In the genomic region with DNA sequence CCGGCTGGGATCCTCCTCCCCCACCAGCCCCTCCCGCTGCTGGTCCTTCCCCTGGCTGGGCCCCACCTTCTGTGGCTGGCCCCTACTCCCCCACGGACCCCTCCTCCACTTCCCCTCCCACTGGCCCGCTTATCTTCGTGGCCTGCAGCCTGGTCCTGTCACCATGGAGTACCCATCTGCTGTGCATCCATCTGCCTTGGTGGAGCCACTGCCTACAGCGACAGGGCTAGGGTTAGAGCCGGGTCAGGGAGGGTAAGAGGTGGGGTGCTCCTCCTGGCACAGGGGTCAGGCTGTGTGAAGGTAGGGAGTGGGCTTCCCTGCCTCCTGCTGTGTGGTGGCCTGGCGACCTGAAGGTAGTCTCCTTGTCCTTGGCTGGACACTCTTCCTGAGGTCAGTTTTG, we compare ENCODE assay signal across 34 cellular contexts. TPM values are rescaled to one million over a fixed set of nuclear protein-coding genes. Genes with fewer than 3 reads are reported as not detected.
DNase-seq lines count a peak whose midpoint lies in the region; TF ChIP-seq lines count a peak whose summit lies in the region.
"Had no signal": no experiment of that assay in that cellular context is flagged by ENCODE, and none has a peak within 500 bp of the region (broad histone marks: within the 10 kb centered on the region; RNA-seq: fewer than 3 reads in every experiment).

No MANE protein-coding gene starts in this region.

- peaks cover 10% of the 10 kb centered on the region for H3K4me1 Mint-ChIP-seq in mesothelial cell of epicardium
- H3K4me1 Mint-ChIP-seq: activated CD4-positive, alpha-beta T cell treated with anti-CD3 and anti-CD28 coated beads, Interleukin-2, amount 10 ng/mL, durations not matched to agents 24 days and 14 days; memory B cell had no signal

- H3K27me3 Mint-ChIP-seq in mesothelial cell of epicardium (ENCODE audit: low read depth), result peaks cover 38% of the 10 kb centered on the region

- H3K27me3 ChIP-seq in left ventricle myocardium inferior (ENCODE audit: low read depth), result peaks cover 35% of the 10 kb centered on the region
- H3K27me3 ChIP-seq: right atrium auricular region had no signal

- H3K36me3 Mint-ChIP-seq in mesothelial cell of epicardium, result no peaks in the 10 kb centered on the region
- H3K36me3 Mint-ChIP-seq: activated naive CD4-positive, alpha-beta T cell treated with anti-CD3 and anti-CD28 coated beads, Interleukin-2, amount 50 U/mL, for 72 hours; memory B cell; T-cell; WTC11 had no signal

- no peak overlapping the region for H3K27ac Mint-ChIP-seq in mesothelial cell of epicardium
- H3K27ac Mint-ChIP-seq: activated CD4-positive, alpha-beta T cell treated with anti-CD3 and anti-CD28 coated beads, Interleukin-2, amount 10 ng/mL, durations not matched to agents 24 days and 14 days; activated naive CD4-positive, alpha-beta T cell treated with anti-CD3 and anti-CD28 coated beads, Interleukin-2, amount 50 U/mL, for 72 hours; CD4-positive, alpha-beta T cell; memory B cell; T-cell; WTC11 had no signal

- H3K9me3 ChIP-seq in left ventricle myocardium inferior (replicated peaks), result no peaks in the 10 kb centered on the region
- H3K9me3 ChIP-seq: A549, breast epithelium, gastroesophageal sphincter, Peyer's patch, right atrium auricular region, thoracic aorta, uterus had no signal

- H3K36me3 ChIP-seq in left ventricle myocardium inferior, result no peaks in the 10 kb centered on the region
- H3K36me3 ChIP-seq: breast epithelium, gastroesophageal sphincter, Peyer's patch, right atrium auricular region, thoracic aorta, uterus had no signal

- H3K4me3 Mint-ChIP-seq in mesothelial cell of epicardium, result no peak overlapping the region
- H3K4me3 Mint-ChIP-seq: activated CD4-positive, alpha-beta T cell treated with anti-CD3 and anti-CD28 coated beads, Interleukin-2, amount 10 ng/mL, durations not matched to agents 24 days and 14 days; CD4-positive, alpha-beta T cell; memory B cell; neural crest cell; stimulated activated naive CD8-positive, alpha-beta T cell treated with anti-CD3 and anti-CD28 coated beads, Interleukin-15, amount 100 ng/mL, for 72 hours; T-cell; WTC11 had no signal

- H3K9me3 Mint-ChIP-seq in mesothelial cell of epicardium, result no peaks in the 10 kb centered on the region
- H3K9me3 Mint-ChIP-seq: activated CD4-positive, alpha-beta T cell treated with anti-CD3 and anti-CD28 coated beads, Interleukin-2, amount 10 ng/mL, durations not matched to agents 24 days and 14 days; activated naive CD4-positive, alpha-beta T cell treated with anti-CD3 and anti-CD28 coated beads, Interleukin-2, amount 50 U/mL, for 72 hours; CD4-positive, alpha-beta T cell; memory B cell; neural crest cell; stimulated activated naive CD8-positive, alpha-beta T cell treated with anti-CD3 and anti-CD28 coated beads, Interleukin-15, amount 100 ng/mL, for 72 hours; T-cell; WTC11 had no signal

- H3K27ac ChIP-seq in left ventricle myocardium inferior (replicated peaks) (no peak overlapping the region), angular gyrus (ENCODE audit: low read depth, low read length) (peak overlapping the region; percentile 31)
- H3K27ac ChIP-seq: A549, breast epithelium, gastroesophageal sphincter, parathyroid adenoma, Peyer's patch, right atrium auricular region, thoracic aorta, uterus had no signal

- DNase-seq in cardiac septum (ENCODE audit: low spot score) (peak; percentile 59), left ventricle myocardium inferior (no peak), mesenteric fat pad (ENCODE audit: low spot score) (peak; percentile 77), NCI-H1417 (lab: John Stamatoyannopoulos, UW) (no peak), NCI-H187 treated with DMSO at 0.1 percent for 48 hours (lab: John Stamatoyannopoulos, UW) (no peak), UCSD-AML1 (lab: John Stamatoyannopoulos, UW; ENCODE audit: unreplicated experiment) (no peak), mesothelial cell of epicardium (ENCODE audit: low spot score in 2 of 2, unreplicated experiment in 2 of 2) (no peak)
- DNase-seq: activated CD4-positive, alpha-beta T cell treated with anti-CD3 and anti-CD28 coated beads, Interleukin-2, amount 10 ng/mL, durations not matched to agents 24 days and 14 days; activated effector memory CD4-positive, alpha-beta T cell treated with Interleukin-2 at 50 U/mL for 16 hours; AML-193; CD4-positive, alpha-beta T cell; H7; hippocampal formation; Karpas-422; left cardiac atrium; NCI-H146; NCI-H2171; NCI-H510A; Peyer's patch; stimulated activated CD4-positive, alpha-beta T cell treated with anti-CD3 and anti-CD28 coated beads, Interleukin-2, amount 100 ng/mL, for 48 hours; stimulated activated naive CD8-positive, alpha-beta T cell treated with anti-CD3 and anti-CD28 coated beads, Interleukin-15, amount 100 ng/mL, for 72 hours; T-cell; uterus had no signal

- intact Hi-C loops in cardiac septum (cut with DNase I), result no loop called here
- intact Hi-C loops in left ventricle myocardium inferior (cut with micrococcal nuclease), result no loop called here

- TF ChIP-seq CTCF in left ventricle myocardium inferior (IDR thresholded peaks at IDR 0.05; ENCODE audit: borderline replicate concordance) (no peak), mesothelial cell of epicardium (IDR thresholded peaks at IDR 0.05; ENCODE audit: unreplicated experiment) (no peak)

- no peak overlapping the region for H3K4me3 ChIP-seq in left ventricle myocardium inferior
- H3K4me3 ChIP-seq: A549, breast epithelium, gastroesophageal sphincter, Peyer's patch, right atrium auricular region, thoracic aorta, uterus had no signal

- H3K4me1 ChIP-seq in left ventricle myocardium inferior, result peaks cover 33% of the 10 kb centered on the region

RNA-seq across cellular contexts. Expression of a gene that starts 5.2 kb away (rescaled TPM):
- total RNA-seq in cardiac septum (2.9 TPM), left ventricle myocardium inferior (2.8 TPM), mesenteric fat pad (3.3 TPM), mesothelial cell of epicardium (3.1 to 4.7 TPM (median 4.5 TPM) in 3 replicates)

Comparison
In these comparisons a context has a peak if more than half of its experiments do, and no peak if none do; other contexts are left out.
1. DNase-seq: peak in cardiac septum (single experiment) and mesenteric fat pad (single experiment); none in left ventricle myocardium inferior (single experiment), NCI-H1417 (0 of 3), NCI-H187 treated with DMSO at 0.1 percent for 48 hours (single experiment), UCSD-AML1 (single experiment) and mesothelial cell of epicardium (0 of 2).